1 cellular context compared by ENCODE assay signal in genomic region chr17:41786227-41787020, GRCh38.
TF ChIP-seq lines count a peak whose summit lies in the region.

Gene JUP, minus strand, starts transcription at chr17:41786711. Its CDS starts 14,857 bp downstream, at chr17:41771854.

TF ChIP-seq in HepG2, 621 proteins besides CTCF, POLR2A, EP300 and RAD21 (continued from another document and continues in another):
- TF ChIP-seq E2F2 (CRISPR knock-in tag; IDR thresholded peaks at IDR 0.05; ENCODE audit: borderline replicate concordance) (peak; percentile 37; the same call in 1 of the 2 replicates), ZNF580 (CRISPR knock-in tag; IDR thresholded peaks at IDR 0.05; ENCODE audit: borderline replicate concordance, low read depth) (no peak), NKX3-1 (CRISPR knock-in tag; IDR thresholded peaks at IDR 0.05) (0 out of 2 replicates have a peak, but pooled peaks have one; percentile 50), MED13 (CRISPR knock-in tag; IDR thresholded peaks at IDR 0.05) (peak; percentile 68; the same call in 1 of the 2 replicates), SIN3A (IDR thresholded peaks at IDR 0.05; ENCODE audit: borderline replicate concordance, low read depth, low read length) (peak; percentile 60; the same call in 1 of the 2 replicates), LRRFIP1 (CRISPR knock-in tag; conservative IDR thresholded peaks at IDR 0.05) (no peak), PHF21A (CRISPR knock-in tag; IDR thresholded peaks at IDR 0.05) (peak; percentile 44), FOXA1 (IDR thresholded peaks at IDR 0.05) (no peak), FOXA1 (CRISPR knock-in tag; IDR thresholded peaks at IDR 0.05) (no peak; the same call in 1 of the 2 replicates), ZNF44 (CRISPR knock-in tag; IDR thresholded peaks at IDR 0.05) (no peak), RCOR2 (CRISPR knock-in tag; IDR thresholded peaks at IDR 0.05) (peak; percentile 56; the same call in 1 of the 2 replicates), ZNF772 (CRISPR knock-in tag; IDR thresholded peaks at IDR 0.05) (no peak), ZNF878 (CRISPR knock-in tag; IDR thresholded peaks at IDR 0.05) (no peak), MTA1 (CRISPR knock-in tag; IDR thresholded peaks at IDR 0.05; ENCODE audit: borderline replicate concordance) (peak; percentile 31; the same call in 1 of the 2 replicates), RFXAP (CRISPR knock-in tag; IDR thresholded peaks at IDR 0.05; ENCODE audit: borderline replicate concordance) (0 out of 2 replicates have a peak, but pooled peaks have one; percentile 48), TAF1 (CRISPR knock-in tag; IDR thresholded peaks at IDR 0.05) (peak; percentile 80), GPN1 (CRISPR knock-in tag; IDR thresholded peaks at IDR 0.05; ENCODE audit: borderline replicate concordance) (no peak; the same call in 1 of the 2 replicates), LCORL (IDR thresholded peaks at IDR 0.05) (no peak), LCORL (CRISPR knock-in tag; IDR thresholded peaks at IDR 0.05) (peak; percentile 42; the same call in 1 of the 2 replicates), PITX1 (CRISPR knock-in tag; IDR thresholded peaks at IDR 0.05) (peak; percentile 31), ZNF572 (CRISPR knock-in tag; IDR thresholded peaks at IDR 0.05) (no peak), ZNF468 (CRISPR knock-in tag; IDR thresholded peaks at IDR 0.05) (no peak), ZIK1 (CRISPR knock-in tag; IDR thresholded peaks at IDR 0.05; ENCODE audit: borderline replicate concordance, low read depth) (peak; percentile 87), ZNF512 (CRISPR knock-in tag; IDR thresholded peaks at IDR 0.05) (no peak), KDM2A (CRISPR knock-in tag; IDR thresholded peaks at IDR 0.05; ENCODE audit: borderline replicate concordance, low read depth) (peak; percentile 72), HNRNPLL (IDR thresholded peaks at IDR 0.05; ENCODE audit: low read depth, low read length, poor library complexity, severe bottlenecking) (peak; percentile 51), HNRNPUL1 (IDR thresholded peaks at IDR 0.05; ENCODE audit: low read depth, low read length) (no peak), PHF8 (CRISPR knock-in tag; IDR thresholded peaks at IDR 0.05) (peak; percentile 64), ELF3 (CRISPR knock-in tag; IDR thresholded peaks at IDR 0.05) (peak; percentile 39; the same call in 1 of the 2 replicates), GZF1 (CRISPR knock-in tag; IDR thresholded peaks at IDR 0.05) (peak; percentile 73; the same call in 1 of the 2 replicates), CHCHD3 (CRISPR knock-in tag; IDR thresholded peaks at IDR 0.05) (peak; percentile 89; the same call in 1 of the 2 replicates), ZNF552 (CRISPR knock-in tag; IDR thresholded peaks at IDR 0.05; ENCODE audit: borderline replicate concordance) (0 out of 2 replicates have a peak, but pooled peaks have one; percentile 47), SNAI1 (CRISPR knock-in tag; IDR thresholded peaks at IDR 0.05; ENCODE audit: borderline replicate concordance) (no peak), NR2F6 (IDR thresholded peaks at IDR 0.05) (no peak), NR2F6 (CRISPR knock-in tag; IDR thresholded peaks at IDR 0.05) (peak; percentile 15; the same call in 1 of the 2 replicates), MTF1 (CRISPR knock-in tag; IDR thresholded peaks at IDR 0.05) (no peak), USF2 (IDR thresholded peaks at IDR 0.05; ENCODE audit: low read depth, low read length) (no peak), USF2 (CRISPR knock-in tag; IDR thresholded peaks at IDR 0.05; ENCODE audit: borderline replicate concordance) (no peak), UBTF (CRISPR knock-in tag; IDR thresholded peaks at IDR 0.05) (peak; percentile 46; the same call in 1 of the 2 replicates), TCF7 (IDR thresholded peaks at IDR 0.05; ENCODE audit: low read depth) (no peak), BRD4 (CRISPR knock-in tag; IDR thresholded peaks at IDR 0.05) (peak; percentile 76; the same call in 1 of the 2 replicates), ZNF136 (CRISPR knock-in tag; IDR thresholded peaks at IDR 0.05; ENCODE audit: low read depth) (0 out of 2 replicates have a peak, but pooled peaks have one; percentile 19), ZEB1 (IDR thresholded peaks at IDR 0.05; ENCODE audit: insufficient replicate concordance, low read depth) (peak; percentile 61), THAP9 (CRISPR knock-in tag; IDR thresholded peaks at IDR 0.05; ENCODE audit: borderline replicate concordance) (no peak), ARNT2 (CRISPR knock-in tag; IDR thresholded peaks at IDR 0.05; ENCODE audit: low read depth) (peak; percentile 98), MEIS2 (CRISPR knock-in tag; IDR thresholded peaks at IDR 0.05) (peak; percentile 64; the same call in 1 of the 2 replicates), POLR2AphosphoS5 (IDR thresholded peaks at IDR 0.05; ENCODE audit: low read depth, low read length) (peak; percentile 73), ZNF800 (CRISPR knock-in tag; IDR thresholded peaks at IDR 0.05) (peak; percentile 71), NFATC3 (CRISPR knock-in tag; IDR thresholded peaks at IDR 0.05) (no peak), SKI (IDR thresholded peaks at IDR 0.05; ENCODE audit: partially characterized antibody) (peak; percentile 24), TBX3 (IDR thresholded peaks at IDR 0.05; ENCODE audit: borderline replicate concordance) (peak; percentile 46)
